Comparison of ENCODE assay signal across 24 cellular contexts in the genomic region with DNA sequence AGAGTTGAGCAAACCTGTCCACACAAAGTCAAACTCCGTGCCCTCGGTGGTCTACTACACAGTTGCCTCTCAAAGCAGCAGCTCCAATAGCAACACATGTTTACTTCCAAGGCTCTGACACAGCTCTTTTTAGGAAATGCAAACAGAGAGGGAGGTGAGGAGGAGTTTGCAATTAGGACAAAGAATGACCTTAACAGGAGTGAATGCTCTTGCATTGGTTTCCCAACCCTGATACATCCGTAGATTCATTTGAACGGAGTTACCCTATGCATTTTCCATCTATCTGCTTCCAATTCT.
A peak's percentile ranks its signal among the peaks of the same experiment; 100 is the strongest.
DNase-seq lines count a peak whose midpoint lies in the region; ATAC-seq, FAIRE-seq and TF ChIP-seq lines count a peak whose summit lies in the region.
"Had no signal": no experiment of that assay in that cellular context is flagged by ENCODE, and none has a peak within 500 bp of the region (broad histone marks: within the 10 kb centered on the region; RNA-seq: fewer than 3 reads in every experiment).

No MANE protein-coding gene starts in this region.

- H3K36me3 ChIP-seq in GM23338 (ENCODE audit: insufficient read depth) (no peaks in the 10 kb centered on the region), astrocyte (ENCODE audit: insufficient read depth, low read length) (no peaks in the 10 kb centered on the region), H1 (ENCODE audit: control insufficient read depth in 2 of 4, insufficient read depth in 4 of 4, low read length in 3 of 4) (no peaks in the 10 kb centered on the region)
- H3K36me3 ChIP-seq: BLaER1 treated with 17β-estradiol and CSF1 and Interleukin-3, amounts not matched to agents 10 nM and 100 nM had no signal

- H2BK15ac ChIP-seq in H1 (ENCODE audit: low read length) = no peak overlapping the region

- ATAC-seq in GM23338 = no peak
- ATAC-seq: A549; CD8-positive, alpha-beta T cell had no signal

- peaks cover 12% of the 10 kb centered on the region for H3K27me3 Mint-ChIP-seq in activated CD4-positive, alpha-beta T cell treated with anti-CD3 and anti-CD28 coated beads, Interleukin-2, amount 10 ng/mL, durations not matched to agents 24 days and 14 days
- H3K27me3 Mint-ChIP-seq in GM23338 (ENCODE audit: insufficient read depth, low read depth, poor library complexity) = peaks cover 1% of the 10 kb centered on the region
- no peaks in the 10 kb centered on the region for H3K27me3 Mint-ChIP-seq in astrocyte (ENCODE audit: low read depth, unreplicated experiment)
- H3K27me3 Mint-ChIP-seq in HFFc6 (ENCODE audit: insufficient read depth) = peaks cover 3% of the 10 kb centered on the region; the same call in 1 of the 2 replicates

- no peak for TF ChIP-seq CTCF in GM23338 (conservative IDR thresholded peaks at IDR 0.05; ENCODE audit: low read depth in 2 of 2)
- no peak for TF ChIP-seq CTCF in astrocyte (IDR thresholded peaks at IDR 0.05; ENCODE audit: insufficient read depth, low read depth, low read length)
- TF ChIP-seq CTCF in H1 (IDR thresholded peaks at IDR 0.05; ENCODE audit: control extremely low read depth in 1 of 3, insufficient read depth in 1 of 3, low read depth in 1 of 3, low read length in 3 of 3) = no peak
- no peak for TF ChIP-seq CTCF in HFFc6 (IDR thresholded peaks at IDR 0.05)

- H2BK20ac ChIP-seq in H1 (ENCODE audit: low read length) = no peak overlapping the region; the same call in 1 of the 2 replicates

- H3F3A ChIP-seq in GM23338 (replicated peaks; ENCODE audit: low read depth) = no peaks in the 10 kb centered on the region

- no peak overlapping the region for H2BK120ac ChIP-seq in H1 (replicated peaks; ENCODE audit: low read depth, low read length)

- H2BK12ac ChIP-seq in H1 (ENCODE audit: low read depth, low read length) = no peak overlapping the region

- FAIRE-seq in astrocyte (lab: Jason Lieb, UNC) (peak; percentile 23), H1 (lab: Jason Lieb, UNC) (no peak)
- FAIRE-seq: D721Med, G401.6, GM12891, GM19239 had no signal

- no peak overlapping the region for H3K27ac ChIP-seq in GM23338 (ENCODE audit: low read depth)
- H3K27ac ChIP-seq in astrocyte (ENCODE audit: low read depth, low read length) = no peak overlapping the region
- no peak overlapping the region for H3K27ac ChIP-seq in H1 (ENCODE audit: low read depth, low read length)
- H3K27ac ChIP-seq: 22Rv1; A549; BLaER1 treated with 17β-estradiol and CSF1 and Interleukin-3, amounts not matched to agents 10 nM and 100 nM; C4-2B had no signal

- no peak overlapping the region for H3K18ac ChIP-seq in H1 (ENCODE audit: extremely low read depth, low read length)

- H3K79me1 ChIP-seq in H1 (ENCODE audit: low read depth, low read length) = no peaks in the 10 kb centered on the region

- no peak overlapping the region for H4K5ac ChIP-seq in H1 (ENCODE audit: insufficient read length, low read depth, low read length)

- no peak for TF ChIP-seq RAD21 in H1 (IDR thresholded peaks at IDR 0.05 in 1 of 2, conservative IDR thresholded peaks at IDR 0.05 in 1 of 2; ENCODE audit: low read depth in 2 of 2, low read length in 2 of 2)

- no peak for TF ChIP-seq EP300 in H1 (IDR thresholded peaks at IDR 0.05; ENCODE audit: borderline replicate concordance in 1 of 2, low read depth in 2 of 2, low read length in 2 of 2)

- H3K14ac ChIP-seq in H1 (ENCODE audit: insufficient read length) = no peak overlapping the region

- H2AFZ ChIP-seq in GM23338 = peak overlapping the region; percentile 43
- no peak overlapping the region for H2AFZ ChIP-seq in astrocyte (ENCODE audit: low read depth, low read length)
- peak overlapping the region; percentile 81 for H2AFZ ChIP-seq in H1 (ENCODE audit: low read length)

- POLR2A ChIA-PET in H1 (lab: Charles Lee; ENCODE audit: partially characterized antibody) = interaction anchor here (1.0 kb wide), 1 partner anchor 136 kb away, joined by 3 read pairs; no protein-coding TSS in a partner anchor

- H3K9ac ChIP-seq in astrocyte (ENCODE audit: low read length) = no peak overlapping the region
- H3K9ac ChIP-seq in H1 (replicated peaks in 1 of 4; ENCODE audit: extremely low read depth in 1 of 4, low read depth in 3 of 4, low read length in 3 of 4) = no peak overlapping the region
- H3K9ac ChIP-seq: BLaER1 treated with 17β-estradiol and CSF1 and Interleukin-3, amounts not matched to agents 10 nM and 100 nM had no signal

- no peaks in the 10 kb centered on the region for H3K9me3 ChIP-seq in astrocyte (ENCODE audit: insufficient read depth, low read depth, low read length)
- H3K9me3 ChIP-seq in H1 (ENCODE audit: insufficient read depth in 2 of 2, low read depth in 1 of 2, low read length in 1 of 2) = no peaks in the 10 kb centered on the region
- H3K9me3 ChIP-seq: Caco-2 had no signal

- no peaks in the 10 kb centered on the region for H3K9me2 ChIP-seq in GM23338 (ENCODE audit: insufficient read depth)

- H3K79me2 ChIP-seq in GM23338 (replicated peaks; ENCODE audit: insufficient read depth) (no peaks in the 10 kb centered on the region), astrocyte (ENCODE audit: insufficient read depth, low read length) (no peaks in the 10 kb centered on the region), H1 (ENCODE audit: control insufficient read depth in 1 of 2, insufficient read depth in 2 of 2, low read length in 2 of 2) (no peaks in the 10 kb centered on the region)

- H4K20me1 ChIP-seq in GM23338 (replicated peaks; ENCODE audit: insufficient read depth) (no peaks in the 10 kb centered on the region), astrocyte (ENCODE audit: insufficient read depth, low read length) (no peaks in the 10 kb centered on the region), H1 (replicated peaks in 1 of 2; ENCODE audit: control insufficient read depth in 1 of 2, insufficient read depth in 2 of 2, low read length in 2 of 2) (no peaks in the 10 kb centered on the region)
- H4K20me1 ChIP-seq: BLaER1 treated with 17β-estradiol and CSF1 and Interleukin-3, amounts not matched to agents 10 nM and 100 nM had no signal

- no peak overlapping the region; the same call in 1 of the 2 replicates for H3K4me2 ChIP-seq in GM23338
- H3K4me2 ChIP-seq in astrocyte (ENCODE audit: low read length) = no peak overlapping the region
- H3K4me2 ChIP-seq in H1 (ENCODE audit: insufficient read depth in 1 of 2, low read depth in 2 of 2, low read length in 2 of 2) = no peak overlapping the region
- H3K4me2 ChIP-seq: A549 had no signal

- H3K23me2 ChIP-seq in H1 (ENCODE audit: low read depth, low read length) = no peaks in the 10 kb centered on the region

- CTCF ChIA-PET in H1 (lab: Charles Lee; ENCODE audit: partially characterized antibody) = interaction anchor here (1.6 kb wide), 1 partner anchor 21 kb away, joined by 4 read pairs; no protein-coding TSS in a partner anchor

- H3K4ac ChIP-seq in H1 (replicated peaks; ENCODE audit: insufficient read length, low read depth, low read length) = no peak overlapping the region

- no peak overlapping the region for H4K8ac ChIP-seq in H1 (ENCODE audit: extremely low read depth, insufficient read depth, low read length)

- no peaks in the 10 kb centered on the region for H3K36me3 Mint-ChIP-seq in activated CD4-positive, alpha-beta T cell treated with anti-CD3 and anti-CD28 coated beads, Interleukin-2, amount 10 ng/mL, durations not matched to agents 24 days and 14 days (ENCODE audit: low read depth)
- H3K36me3 Mint-ChIP-seq in GM23338 (ENCODE audit: low read depth) (no peaks in the 10 kb centered on the region), astrocyte (ENCODE audit: low read depth, unreplicated experiment) (no peaks in the 10 kb centered on the region), HFFc6 (ENCODE audit: low read depth) (peaks cover 7% of the 10 kb centered on the region; the same call in 1 of the 2 replicates)
- H3K36me3 Mint-ChIP-seq: CD8-positive, alpha-beta T cell had no signal

- no peak overlapping the region for H3K23ac ChIP-seq in H1 (ENCODE audit: insufficient read length)

- H3K4me3 ChIP-seq in GM23338 (no peak overlapping the region), astrocyte (ENCODE audit: insufficient read depth, low read depth, low read length) (no peak overlapping the region), H1 (ENCODE audit: extremely low read depth in 1 of 4, insufficient read depth in 2 of 4, low read depth in 3 of 4, low read length in 4 of 4) (no peak overlapping the region)
- H3K4me3 ChIP-seq: A549; BLaER1 treated with 17β-estradiol and CSF1 and Interleukin-3, amounts not matched to agents 10 nM and 100 nM had no signal

- no peak overlapping the region for H3K27ac Mint-ChIP-seq in activated CD4-positive, alpha-beta T cell treated with anti-CD3 and anti-CD28 coated beads, Interleukin-2, amount 10 ng/mL, durations not matched to agents 24 days and 14 days
- H3K27ac Mint-ChIP-seq in GM23338 (peak overlapping the region; percentile 68; the same call in 1 of the 2 replicates), astrocyte (ENCODE audit: unreplicated experiment) (no peak overlapping the region), HFFc6 (no peak overlapping the region)
- H3K27ac Mint-ChIP-seq: B cell; CD4-positive, alpha-beta T cell; CD8-positive, alpha-beta T cell had no signal

- no peak overlapping the region for H2AK5ac ChIP-seq in H1 (ENCODE audit: low read depth, low read length)

- H3K56ac ChIP-seq in H1 (replicated peaks; ENCODE audit: insufficient read length, low read depth, low read length) = no peak overlapping the region

- H3K9me3 Mint-ChIP-seq in activated CD4-positive, alpha-beta T cell treated with anti-CD3 and anti-CD28 coated beads, Interleukin-2, amount 10 ng/mL, durations not matched to agents 24 days and 14 days = no peaks in the 10 kb centered on the region
- no peaks in the 10 kb centered on the region for H3K9me3 Mint-ChIP-seq in GM23338
- H3K9me3 Mint-ChIP-seq in astrocyte (ENCODE audit: unreplicated experiment) = no peaks in the 10 kb centered on the region
- H3K9me3 Mint-ChIP-seq in HFFc6 = no peaks in the 10 kb centered on the region; the same call in 1 of the 2 replicates
- H3K9me3 Mint-ChIP-seq: CD4-positive, alpha-beta T cell had no signal

- intact Hi-C loops in activated CD4-positive, alpha-beta T cell treated with anti-CD3 and anti-CD28 coated beads, Interleukin-2, amount 10 ng/mL, durations not matched to agents 24 days and 14 days (cut with micrococcal nuclease) = no loop called here

- H3K4me1 Mint-ChIP-seq in activated CD4-positive, alpha-beta T cell treated with anti-CD3 and anti-CD28 coated beads, Interleukin-2, amount 10 ng/mL, durations not matched to agents 24 days and 14 days = peaks cover 2% of the 10 kb centered on the region
- H3K4me1 Mint-ChIP-seq in GM23338 (peaks cover 7% of the 10 kb centered on the region; the same call in 2 of the 3 replicates), astrocyte (ENCODE audit: low read depth, unreplicated experiment) (peaks cover 24% of the 10 kb centered on the region), HFFc6 (ENCODE audit: low read depth) (peaks cover 28% of the 10 kb centered on the region)
- H3K4me1 Mint-ChIP-seq: B cell had no signal

- no peak overlapping the region for H3K4me3 Mint-ChIP-seq in activated CD4-positive, alpha-beta T cell treated with anti-CD3 and anti-CD28 coated beads, Interleukin-2, amount 10 ng/mL, durations not matched to agents 24 days and 14 days
- H3K4me3 Mint-ChIP-seq in GM23338 (no peak overlapping the region), astrocyte (ENCODE audit: unreplicated experiment) (no peak overlapping the region), HFFc6 (no peak overlapping the region)
- H3K4me3 Mint-ChIP-seq: B cell; CD4-positive, alpha-beta T cell; CD8-positive, alpha-beta T cell had no signal

- H2BK5ac ChIP-seq in H1 (ENCODE audit: low read depth, low read length) = no peak overlapping the region

- TF ChIP-seq POLR2A in H1 (IDR thresholded peaks at IDR 0.05; ENCODE audit: control extremely low read depth in 1 of 2, low read depth in 2 of 2, low read length in 2 of 2) = no peak

- no peaks in the 10 kb centered on the region for H3K27me3 ChIP-seq in GM23338 (ENCODE audit: insufficient read depth)
- no peaks in the 10 kb centered on the region for H3K27me3 ChIP-seq in astrocyte (ENCODE audit: insufficient read depth, low read length)
- no peaks in the 10 kb centered on the region for H3K27me3 ChIP-seq in H1 (replicated peaks in 1 of 4; ENCODE audit: control insufficient read depth in 3 of 4, extremely low read depth in 1 of 4, insufficient read depth in 3 of 4, low read length in 3 of 4)
- H3K27me3 ChIP-seq: BLaER1 treated with 17β-estradiol and CSF1 and Interleukin-3, amounts not matched to agents 10 nM and 100 nM had no signal

- peak; percentile 40 for DNase-seq in activated CD4-positive, alpha-beta T cell treated with anti-CD3 and anti-CD28 coated beads, Interleukin-2, amount 10 ng/mL, durations not matched to agents 24 days and 14 days
- DNase-seq in activated CD4-positive, alpha-beta T cell treated with anti-CD3 and anti-CD28 coated beads for 48 hours = no peak
- DNase-seq in GM23338 (ENCODE audit: low spot score) (no peak), astrocyte (ENCODE audit: low read depth) (no peak), H1 (ENCODE audit: low read depth in 1 of 2, low spot score in 2 of 2) (no peak), HFFc6 (no peak), NCI-H446 treated with DMSO at 0.1 percent for 48 hours (lab: John Stamatoyannopoulos, UW) (no peak), mucosa of gallbladder (ENCODE audit: low spot score) (no peak)
- DNase-seq: AML-193; Caco-2; Calu3; CD4-positive, alpha-beta T cell; CD8-positive, alpha-beta T cell; DMS79 treated with DMSO at 0.1 percent for 48 hours; GF-D8 had no signal

- no peak overlapping the region for H4K91ac ChIP-seq in H1 (replicated peaks; ENCODE audit: insufficient read length, low read length)

- 90% methylated on average over 4 of the region's 4 CpGs; no CpG with 5 or more reads in 1 of the 2 experiments for WGBS in H1 (ENCODE audit: extremely low coverage in 1 of 2, insufficient coverage in 1 of 2, insufficient read length in 1 of 2, insufficient replicate concordance in 2 of 2, low coverage in 1 of 2, low lambda C conversion rate in 2 of 2, missing lambda C conversion rate in 1 of 2), 2 experiments

- peaks cover 8% of the 10 kb centered on the region for H3K4me1 ChIP-seq in GM23338 (ENCODE audit: insufficient read depth)
- H3K4me1 ChIP-seq in astrocyte (ENCODE audit: insufficient read depth, low read length) = peaks cover 7% of the 10 kb centered on the region
- peaks cover 0 to 4% (median 1%) of the 10 kb centered on the region in 4 experiments; a peak in 4 of 7 replicates for H3K4me1 ChIP-seq in H1 (replicated peaks in 1 of 4; ENCODE audit: control insufficient read depth in 3 of 4, insufficient read depth in 4 of 4, low read length in 3 of 4)
- H3K4me1 ChIP-seq: A549, Caco-2 had no signal
